In genomic region chrX:129957241-129958099, GRCh38 we compare ENCODE assay signal across 8 cellular contexts. TPM values are rescaled to one million over a fixed set of nuclear protein-coding genes. Genes with fewer than 3 reads are reported as not detected.
DNase-seq lines count a peak whose midpoint lies in the region; ATAC-seq and TF ChIP-seq lines count a peak whose summit lies in the region.

No MANE protein-coding gene starts in this region.

- H3K9me3 ChIP-seq in RWPE2 (ENCODE audit: severe bottlenecking), result no peaks in the 10 kb centered on the region

- H3K4me3 ChIP-seq in RWPE2 (ENCODE audit: severe bottlenecking), result peak overlapping the region; percentile 23
- H3K4me3 ChIP-seq in astrocyte of the spinal cord (ENCODE audit: low read depth, low read length), result peak overlapping the region; percentile 25

- H3K27ac ChIP-seq in RWPE2 (ENCODE audit: poor library complexity, severe bottlenecking), result no peak overlapping the region

- TF ChIP-seq CTCF in RWPE2 (IDR thresholded peaks at IDR 0.05; ENCODE audit: poor library complexity, severe bottlenecking), result no peak
- no peak for TF ChIP-seq CTCF in astrocyte of the spinal cord (IDR thresholded peaks at IDR 0.05; ENCODE audit: low read depth, low read length)

- no peaks in the 10 kb centered on the region for H3K27me3 ChIP-seq in RWPE2 (ENCODE audit: insufficient read depth, poor library complexity, severe bottlenecking)

- no peaks in the 10 kb centered on the region for H3K36me3 ChIP-seq in RWPE2 (ENCODE audit: low read depth)

- H3K4me1 ChIP-seq in RWPE2 (ENCODE audit: insufficient read depth, poor library complexity, severe bottlenecking), result no peaks in the 10 kb centered on the region

- in situ Hi-C loops in astrocyte of the spinal cord (cut with HindIII; ENCODE audit: low sequenced_read_pairs), result no loop called here

- peak; percentile 63 for DNase-seq in Daoy (ENCODE audit: low read depth)
- DNase-seq in RWPE2 (ENCODE audit: low spot score), result no peak
- peak; percentile 16 for DNase-seq in astrocyte of the spinal cord (ENCODE audit: low read depth, low spot score)
- DNase-seq in iPS-NIHi7 (ENCODE audit: extremely low spot score), result peak; percentile 84
- DNase-seq in stimulated activated CD4-positive, alpha-beta T cell treated with anti-CD3 and anti-CD28 coated beads, Interleukin-15, amount 100 ng/mL, for 24 hours, result peak; percentile 66
- DNase-seq in NCI-H1694 treated with DMSO at 0.1 percent for 48 hours (lab: John Stamatoyannopoulos, UW), result no peak

- peak; percentile 67 for ATAC-seq in GM19467 (IDR thresholded peaks at IDR 0.05; ENCODE audit: unreplicated experiment)
- ATAC-seq in HG03558 (IDR thresholded peaks at IDR 0.05; ENCODE audit: extremely low read depth, unreplicated experiment), result peak; percentile 56
- peak; percentile 76 for ATAC-seq in RWPE2 (ENCODE audit: low read depth)

RNA-seq across cellular contexts. Expression of gene BCORL1, which starts 25.0 kb away (rescaled TPM):
- total RNA-seq in Daoy (2014; rRNA removed; shearing (Covaris generic)), result 0.54 and 0.63 TPM in 2 replicates

RNA-seq across cellular contexts. Expression of gene UTP14A, which starts 51.5 kb away (rescaled TPM):
- 54.2 and 70.2 TPM in 2 replicates for total RNA-seq in Daoy (2014; rRNA removed; shearing (Covaris generic))

Comparison
In these comparisons a context has a peak if more than half of its experiments do, and no peak if none do; other contexts are left out.
1. DNase-seq: peak in Daoy (single experiment), astrocyte of the spinal cord (single experiment), iPS-NIHi7 (single experiment) and stimulated activated CD4-positive, alpha-beta T cell treated with anti-CD3 and anti-CD28 coated beads, Interleukin-15, amount 100 ng/mL, for 24 hours (single experiment); none in RWPE2 (single experiment) and NCI-H1694 treated with DMSO at 0.1 percent for 48 hours (single experiment).
2. Peak in every context shown above with its lines, with median percentiles within 50 percentile points of each other: ATAC-seq.